ENCODE assay signal across 22 cellular contexts in genomic region chrX:9569875-9570274, GRCh38.
DNase-seq lines count a peak whose midpoint lies in the region; ATAC-seq, FAIRE-seq and TF ChIP-seq lines count a peak whose summit lies in the region.
"Had no signal": no experiment of that assay in that cellular context is flagged by ENCODE, and none has a peak within 500 bp of the region (broad histone marks: within the 10 kb centered on the region; RNA-seq: fewer than 3 reads in every experiment).

No MANE protein-coding gene starts in this region.

- peaks cover 8% of the 10 kb centered on the region for H3K79me2 ChIP-seq in astrocyte (ENCODE audit: insufficient read depth, low read length)

- peak overlapping the region; percentile 73 for H3K4me2 ChIP-seq in BLaER1
- H3K4me2 ChIP-seq in astrocyte (ENCODE audit: low read length), result peak overlapping the region; percentile 35

- ATAC-seq in psoas muscle (no peak), left colon (no peak)
- ATAC-seq: T-helper 17 cell had no signal

- H3K4me1 ChIP-seq in BLaER1 (peaks cover 94% of the 10 kb centered on the region), astrocyte (ENCODE audit: insufficient read depth, low read length) (peaks cover 20% of the 10 kb centered on the region), endodermal cell (ENCODE audit: control insufficient read depth, insufficient read depth, low read length) (no peaks in the 10 kb centered on the region), psoas muscle (peaks cover 11% of the 10 kb centered on the region)

- no peaks in the 10 kb centered on the region for H3K9me3 Mint-ChIP-seq in astrocyte (ENCODE audit: unreplicated experiment)
- H3K9me3 Mint-ChIP-seq in endodermal cell, result peaks cover 37% of the 10 kb centered on the region
- H3K9me3 Mint-ChIP-seq: activated naive CD8-positive, alpha-beta T cell treated with anti-CD3 and anti-CD28 coated beads for 36 hours; activated T-helper 2 cell treated with anti-CD3 and anti-CD28 coated beads, Interferon-gamma antibody, Interleukin-2, Interleukin-4, amounts not matched to agents 10 μg/mL and 5 μg/mL and 100 μg/mL, durations not matched to agents 14 hours and 24 hours and 36 hours; CD4-positive, alpha-beta T cell; memory B cell had no signal

- peak overlapping the region; percentile 26; the same call in 1 of the 2 replicates for H3K9ac ChIP-seq in BLaER1
- no peak overlapping the region for H3K9ac ChIP-seq in astrocyte (ENCODE audit: low read length)
- no peak overlapping the region for H3K9ac ChIP-seq in endodermal cell (ENCODE audit: extremely low read depth, low read length, poor library complexity, severe bottlenecking)

- peak; percentile 21 for DNase-seq in HK-2 (ENCODE audit: unreplicated experiment)
- peak; percentile 88 for DNase-seq in astrocyte (ENCODE audit: low read depth)
- peak; percentile 38 for DNase-seq in kidney glomerular epithelial cell (lab: John Stamatoyannopoulos, UW)
- DNase-seq in endodermal cell, result no peak
- no peak for DNase-seq in psoas muscle
- no peak for DNase-seq in superior temporal gyrus (ENCODE audit: extremely low spot score)
- DNase-seq in left colon, result no peak
- DNase-seq: activated CD4-positive, alpha-beta T cell treated with anti-CD3 and anti-CD28 coated beads, Interleukin-2, amount 50 U/mL, for 1 hour; activated naive CD8-positive, alpha-beta T cell treated with anti-CD3 and anti-CD28 coated beads for 36 hours; CD4-positive, alpha-beta T cell; MM.1S; NCI-H1436; nucleus accumbens; OCI-M1; T-helper 17 cell had no signal

- H3K27ac ChIP-seq in BLaER1 (no peak overlapping the region), astrocyte (ENCODE audit: low read depth, low read length) (no peak overlapping the region), endodermal cell (ENCODE audit: low read depth, low read length) (no peak overlapping the region), psoas muscle (no peak overlapping the region)
- H3K27ac ChIP-seq: coronary artery, suprapubic skin had no signal

- no peaks in the 10 kb centered on the region for H3K27me3 ChIP-seq in BLaER1
- no peaks in the 10 kb centered on the region for H3K27me3 ChIP-seq in astrocyte (ENCODE audit: insufficient read depth, low read length)
- no peaks in the 10 kb centered on the region for H3K27me3 ChIP-seq in endodermal cell (ENCODE audit: control insufficient read depth, insufficient read depth, low read length, poor library complexity, severe bottlenecking)
- H3K27me3 ChIP-seq in psoas muscle (ENCODE audit: insufficient read depth in 3 of 3, low read length in 2 of 3), result no peaks in the 10 kb centered on the region
- H3K27me3 ChIP-seq: suprapubic skin had no signal

- intact Hi-C loops in psoas muscle (cut with DNase I), result no loop called here
- intact Hi-C loops in left colon (cut with DNase I, micrococcal nuclease), result no loop called here

- H2AFZ ChIP-seq in astrocyte (ENCODE audit: low read depth, low read length), result no peak overlapping the region

- peaks cover 4% of the 10 kb centered on the region; the same call in 1 of the 2 replicates for H3K36me3 ChIP-seq in BLaER1
- no peaks in the 10 kb centered on the region for H3K36me3 ChIP-seq in astrocyte (ENCODE audit: insufficient read depth, low read length)
- no peaks in the 10 kb centered on the region for H3K36me3 ChIP-seq in endodermal cell (ENCODE audit: control insufficient read depth, insufficient read depth, low read length)
- no peaks in the 10 kb centered on the region for H3K36me3 ChIP-seq in psoas muscle (ENCODE audit: insufficient read depth in 1 of 2, low read depth in 1 of 2)
- H3K36me3 ChIP-seq: suprapubic skin had no signal

- H3K4me3 Mint-ChIP-seq in astrocyte (ENCODE audit: unreplicated experiment), result no peak overlapping the region
- no peak overlapping the region for H3K4me3 Mint-ChIP-seq in endodermal cell
- H3K4me3 Mint-ChIP-seq: activated naive CD8-positive, alpha-beta T cell treated with anti-CD3 and anti-CD28 coated beads for 36 hours; CD4-positive, alpha-beta T cell; memory B cell; T-helper 17 cell had no signal

- H3K4me3 ChIP-seq in BLaER1 (no peak overlapping the region), astrocyte (ENCODE audit: insufficient read depth, low read depth, low read length) (no peak overlapping the region), endodermal cell (ENCODE audit: low read length) (no peak overlapping the region), psoas muscle (no peak overlapping the region)
- H3K4me3 ChIP-seq: coronary artery, suprapubic skin had no signal

- 73 to 96% methylated on average over 3 to 9 of the region's 9 CpGs for WGBS in endodermal cell (ENCODE audit: insufficient coverage in 1 of 2, insufficient read length in 1 of 2), 2 experiments
- WGBS in psoas muscle, 3 donors, result 57 to 74% (median 72%) methylated on average over 9 of the region's 9 CpGs

- TF ChIP-seq CTCF in astrocyte (IDR thresholded peaks at IDR 0.05; ENCODE audit: insufficient read depth, low read depth, low read length) (no peak), endodermal cell (conservative IDR thresholded peaks at IDR 0.05) (no peak), psoas muscle (IDR thresholded peaks at IDR 0.05) (no peak)

- peaks cover 86% of the 10 kb centered on the region for H4K20me1 ChIP-seq in BLaER1
- H4K20me1 ChIP-seq in astrocyte (ENCODE audit: insufficient read depth, low read length), result peaks cover 16% of the 10 kb centered on the region

- H3K36me3 Mint-ChIP-seq in astrocyte (ENCODE audit: low read depth, unreplicated experiment), result no peaks in the 10 kb centered on the region
- H3K36me3 Mint-ChIP-seq in endodermal cell (ENCODE audit: low read depth), result peaks cover 4% of the 10 kb centered on the region

- peaks cover 12% of the 10 kb centered on the region for H3K4me1 Mint-ChIP-seq in astrocyte (ENCODE audit: low read depth, unreplicated experiment)
- peaks cover 6% of the 10 kb centered on the region for H3K4me1 Mint-ChIP-seq in endodermal cell

- no peak overlapping the region for H3K27ac Mint-ChIP-seq in astrocyte (ENCODE audit: unreplicated experiment)
- H3K27ac Mint-ChIP-seq in endodermal cell, result no peak overlapping the region
- H3K27ac Mint-ChIP-seq: activated naive CD8-positive, alpha-beta T cell treated with anti-CD3 and anti-CD28 coated beads for 36 hours; activated T-helper 2 cell treated with anti-CD3 and anti-CD28 coated beads, Interferon-gamma antibody, Interleukin-2, Interleukin-4, amounts not matched to agents 10 μg/mL and 5 μg/mL and 100 μg/mL, durations not matched to agents 14 hours and 24 hours and 36 hours; CD4-positive, alpha-beta T cell; memory B cell; T-helper 17 cell had no signal

- H3K27me3 Mint-ChIP-seq in astrocyte (ENCODE audit: low read depth, unreplicated experiment), result no peaks in the 10 kb centered on the region
- H3K27me3 Mint-ChIP-seq in endodermal cell (ENCODE audit: insufficient read depth), result no peaks in the 10 kb centered on the region
- H3K27me3 Mint-ChIP-seq: activated naive CD8-positive, alpha-beta T cell treated with anti-CD3 and anti-CD28 coated beads for 36 hours; CD4-positive, alpha-beta T cell; memory B cell; T-helper 17 cell had no signal

- peak; percentile 93 for FAIRE-seq in astrocyte (lab: Jason Lieb, UNC)
- FAIRE-seq: frontal cortex, keratinocyte had no signal

- no peaks in the 10 kb centered on the region for H3K9me3 ChIP-seq in BLaER1
- H3K9me3 ChIP-seq in astrocyte (ENCODE audit: insufficient read depth, low read depth, low read length), result no peaks in the 10 kb centered on the region
- H3K9me3 ChIP-seq in endodermal cell (ENCODE audit: control insufficient read depth, low read length), result no peaks in the 10 kb centered on the region
- no peaks in the 10 kb centered on the region for H3K9me3 ChIP-seq in psoas muscle
- H3K9me3 ChIP-seq: suprapubic skin had no signal

Comparison
In these comparisons a context has a peak if more than half of its experiments do, and no peak if none do; other contexts are left out.
1. DNase-seq: peak in HK-2 (single experiment), astrocyte (single experiment) and kidney glomerular epithelial cell (single experiment); none in endodermal cell (single experiment), psoas muscle (0 of 2), superior temporal gyrus (single experiment) and left colon (0 of 2).